Comparison of ENCODE assay signal across 8 cellular contexts in genomic region chr6:36827261-36828079, GRCh38.
DNase-seq lines count a peak whose midpoint lies in the region.

No MANE protein-coding gene starts in this region.

- DNase-seq in NCI-H1105 (lab: John Stamatoyannopoulos, UW) (peak; percentile 20), NCI-H1105 treated with DMSO at 0.1 percent for 48 hours (lab: John Stamatoyannopoulos, UW) (no peak), UCSD-AML1 (lab: John Stamatoyannopoulos, UW; ENCODE audit: unreplicated experiment) (peak; percentile 87), globus pallidus (ENCODE audit: low spot score) (peak; percentile 57), smooth muscle cell of the brain vasculature (ENCODE audit: low read depth, low spot score) (peak; percentile 51), COR-L47 (lab: John Stamatoyannopoulos, UW) (no peak), OCI-M2 (lab: John Stamatoyannopoulos, UW; ENCODE audit: unreplicated experiment) (no peak)
- DNase-seq in stimulated activated CD4-positive, alpha-beta T cell treated with anti-CD3 and anti-CD28 coated beads, Interleukin-4, amount 100 ng/mL, for 1 hour = no peak

Comparison
In these comparisons a context has a peak if more than half of its experiments do, and no peak if none do; other contexts are left out.
1. DNase-seq: peak in NCI-H1105 (single experiment), UCSD-AML1 (single experiment), globus pallidus (single experiment) and smooth muscle cell of the brain vasculature (single experiment); none in NCI-H1105 treated with DMSO at 0.1 percent for 48 hours (single experiment), COR-L47 (single experiment), stimulated activated CD4-positive, alpha-beta T cell treated with anti-CD3 and anti-CD28 coated beads, Interleukin-4, amount 100 ng/mL, for 1 hour (single experiment) and OCI-M2 (single experiment).